Comparison of ENCODE assay signal across 1 cellular context in the genomic region with DNA sequence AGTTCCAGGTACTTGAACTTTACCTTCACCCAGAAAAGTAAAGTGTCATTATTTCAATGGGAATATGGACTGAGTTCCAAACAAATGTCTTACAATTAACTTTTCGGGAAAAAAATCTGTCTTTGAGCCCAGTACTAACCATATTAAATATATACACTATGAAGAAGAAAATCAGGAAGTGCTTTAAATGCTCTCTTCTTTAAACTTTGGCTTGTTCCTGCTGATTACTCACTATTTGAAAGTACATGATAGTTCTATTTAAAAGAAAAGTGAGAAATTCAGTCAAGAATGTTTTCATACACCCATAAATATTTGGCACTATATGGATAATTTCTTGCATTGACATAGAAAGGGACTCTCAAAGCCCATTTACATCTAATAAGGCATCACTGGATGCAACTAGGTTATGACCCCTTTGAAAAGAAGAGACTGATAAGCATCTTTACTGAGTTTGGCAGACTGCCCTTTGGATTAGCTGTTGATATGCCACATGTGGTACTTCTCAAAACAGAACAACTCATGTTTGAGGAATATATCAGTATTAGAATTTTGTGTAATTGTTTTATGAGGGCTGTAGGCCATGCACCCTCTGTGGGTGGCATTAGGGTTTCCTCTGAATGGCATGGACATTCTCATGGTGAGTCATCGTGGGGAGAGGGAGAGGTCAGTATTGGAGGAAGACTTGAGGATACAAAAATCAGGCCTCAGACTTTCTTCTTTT.
TF ChIP-seq lines count a peak whose summit lies in the region.

No MANE protein-coding gene starts in this region.

TF ChIP-seq in HepG2, 621 proteins besides CTCF, POLR2A, EP300 and RAD21 (continued from another document):
- TF ChIP-seq, protein P1, sequence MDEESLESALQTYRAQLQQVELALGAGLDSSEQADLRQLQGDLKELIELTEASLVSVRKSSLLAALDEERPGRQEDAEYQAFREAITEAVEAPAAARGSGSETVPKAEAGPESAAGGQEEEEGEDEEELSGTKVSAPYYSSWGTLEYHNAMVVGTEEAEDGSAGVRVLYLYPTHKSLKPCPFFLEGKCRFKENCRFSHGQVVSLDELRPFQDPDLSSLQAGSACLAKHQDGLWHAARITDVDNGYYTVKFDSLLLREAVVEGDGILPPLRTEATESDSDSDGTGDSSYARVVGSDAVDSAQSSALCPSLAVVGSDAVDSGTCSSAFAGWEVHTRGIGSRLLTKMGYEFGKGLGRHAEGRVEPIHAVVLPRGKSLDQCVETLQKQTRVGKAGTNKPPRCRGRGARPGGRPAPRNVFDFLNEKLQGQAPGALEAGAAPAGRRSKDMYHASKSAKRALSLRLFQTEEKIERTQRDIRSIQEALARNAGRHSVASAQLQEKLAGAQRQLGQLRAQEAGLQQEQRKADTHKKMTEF (CRISPR knock-in tag; IDR thresholded peaks at IDR 0.05): no peak
- TF ChIP-seq ZMAT3 (CRISPR knock-in tag; conservative IDR thresholded peaks at IDR 0.05) (no peak), KAT8 (CRISPR knock-in tag; IDR thresholded peaks at IDR 0.05) (no peak), SOX13 (IDR thresholded peaks at IDR 0.05) (no peak), SOX13 (CRISPR knock-in tag; conservative IDR thresholded peaks at IDR 0.05 in 1 of 2, IDR thresholded peaks at IDR 0.05 in 1 of 2) (no peak), ZNF703 (CRISPR knock-in tag; IDR thresholded peaks at IDR 0.05; ENCODE audit: borderline replicate concordance) (no peak), ZNF605 (CRISPR knock-in tag; IDR thresholded peaks at IDR 0.05) (no peak), STAT5B (CRISPR knock-in tag; IDR thresholded peaks at IDR 0.05) (no peak), PHF20 (CRISPR knock-in tag; IDR thresholded peaks at IDR 0.05) (no peak)
- TF ChIP-seq, protein P2, sequence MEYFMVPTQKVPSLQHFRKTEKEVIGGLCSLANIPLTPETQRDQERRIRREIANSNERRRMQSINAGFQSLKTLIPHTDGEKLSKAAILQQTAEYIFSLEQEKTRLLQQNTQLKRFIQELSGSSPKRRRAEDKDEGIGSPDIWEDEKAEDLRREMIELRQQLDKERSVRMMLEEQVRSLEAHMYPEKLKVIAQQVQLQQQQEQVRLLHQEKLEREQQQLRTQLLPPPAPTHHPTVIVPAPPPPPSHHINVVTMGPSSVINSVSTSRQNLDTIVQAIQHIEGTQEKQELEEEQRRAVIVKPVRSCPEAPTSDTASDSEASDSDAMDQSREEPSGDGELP (IDR thresholded peaks at IDR 0.05; ENCODE audit: borderline replicate concordance, low read depth): no peak
- TF ChIP-seq, protein P3, sequence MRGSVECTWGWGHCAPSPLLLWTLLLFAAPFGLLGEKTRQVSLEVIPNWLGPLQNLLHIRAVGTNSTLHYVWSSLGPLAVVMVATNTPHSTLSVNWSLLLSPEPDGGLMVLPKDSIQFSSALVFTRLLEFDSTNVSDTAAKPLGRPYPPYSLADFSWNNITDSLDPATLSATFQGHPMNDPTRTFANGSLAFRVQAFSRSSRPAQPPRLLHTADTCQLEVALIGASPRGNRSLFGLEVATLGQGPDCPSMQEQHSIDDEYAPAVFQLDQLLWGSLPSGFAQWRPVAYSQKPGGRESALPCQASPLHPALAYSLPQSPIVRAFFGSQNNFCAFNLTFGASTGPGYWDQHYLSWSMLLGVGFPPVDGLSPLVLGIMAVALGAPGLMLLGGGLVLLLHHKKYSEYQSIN (CRISPR knock-in tag; IDR thresholded peaks at IDR 0.05; ENCODE audit: borderline replicate concordance): no peak
- TF ChIP-seq, protein P4, sequence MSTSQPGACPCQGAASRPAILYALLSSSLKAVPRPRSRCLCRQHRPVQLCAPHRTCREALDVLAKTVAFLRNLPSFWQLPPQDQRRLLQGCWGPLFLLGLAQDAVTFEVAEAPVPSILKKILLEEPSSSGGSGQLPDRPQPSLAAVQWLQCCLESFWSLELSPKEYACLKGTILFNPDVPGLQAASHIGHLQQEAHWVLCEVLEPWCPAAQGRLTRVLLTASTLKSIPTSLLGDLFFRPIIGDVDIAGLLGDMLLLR (CRISPR knock-in tag; IDR thresholded peaks at IDR 0.05): no peak
